ENCODE assay signal across 15 cellular contexts in the genomic region with DNA sequence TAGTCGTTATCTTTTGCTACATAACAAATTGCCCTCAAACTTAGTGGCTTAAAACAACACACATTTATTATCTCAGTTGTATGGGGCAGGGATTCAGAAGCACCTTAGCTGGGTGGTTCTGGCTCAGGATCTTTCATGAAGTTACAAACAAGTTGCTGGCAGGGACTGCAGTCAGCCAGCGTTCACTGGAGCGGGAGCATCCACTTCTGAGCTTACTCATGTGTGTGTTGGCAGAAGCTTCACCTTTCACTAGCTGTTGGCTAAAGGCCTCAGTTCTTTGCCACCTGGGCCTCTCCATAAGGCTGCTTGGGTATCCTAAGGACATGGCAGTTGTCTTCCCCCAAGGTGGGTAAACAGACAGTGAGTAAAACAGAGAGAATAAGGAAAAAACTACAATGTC.
DNase-seq lines count a peak whose midpoint lies in the region; TF ChIP-seq lines count a peak whose summit lies in the region.
"Had no signal": no experiment of that assay in that cellular context is flagged by ENCODE, and none has a peak within 500 bp of the region (broad histone marks: within the 10 kb centered on the region; RNA-seq: fewer than 3 reads in every experiment).

No MANE protein-coding gene starts in this region.

- H2AFZ ChIP-seq in OCI-LY3 (ENCODE audit: low read depth, low read length) (0 out of 2 replicates have a peak overlapping the region, but pooled peaks have one; percentile 26), SK-N-SH (ENCODE audit: low read depth) (no peak overlapping the region)

- H3K4me1 ChIP-seq in OCI-LY3 (ENCODE audit: low read length) (no peaks in the 10 kb centered on the region), SK-N-SH (ENCODE audit: control insufficient read depth in 1 of 2, insufficient read depth in 2 of 2, low read depth in 1 of 2, low read length in 1 of 2) (no peaks in the 10 kb centered on the region)

- no peak overlapping the region for H3K4me3 ChIP-seq in MG63
- no peak overlapping the region for H3K4me3 ChIP-seq in OCI-LY3 (ENCODE audit: low read length)
- no peak overlapping the region for H3K4me3 ChIP-seq in SK-N-SH (ENCODE audit: low read depth in 2 of 2, low read length in 1 of 2)

- no peaks in the 10 kb centered on the region for H3K9me2 ChIP-seq in SK-N-SH

- no peak for TF ChIP-seq RAD21 in SK-N-SH (IDR thresholded peaks at IDR 0.05; ENCODE audit: low read length)

- TF ChIP-seq CTCF in OCI-LY3 (IDR thresholded peaks at IDR 0.05; ENCODE audit: low read depth, low read length) (no peak), SK-N-SH (IDR thresholded peaks at IDR 0.05) (no peak)

- H3K27ac ChIP-seq in OCI-LY3 (ENCODE audit: low read length) (no peak overlapping the region), SK-N-SH (ENCODE audit: low read depth in 2 of 2, low read length in 1 of 2) (no peak overlapping the region)

- H4K20me1 ChIP-seq in OCI-LY3 (ENCODE audit: insufficient read depth, low read length) (no peaks in the 10 kb centered on the region), SK-N-SH (ENCODE audit: insufficient read depth) (no peaks in the 10 kb centered on the region)

- H3K27me3 ChIP-seq in MG63, result no peaks in the 10 kb centered on the region
- H3K27me3 ChIP-seq in OCI-LY3 (ENCODE audit: low read depth, low read length), result no peaks in the 10 kb centered on the region
- H3K27me3 ChIP-seq in SK-N-SH (ENCODE audit: insufficient read depth), result no peaks in the 10 kb centered on the region

- 34% methylated on average over 3 of the region's 3 CpGs for WGBS in SK-N-SH (ENCODE audit: low lambda C conversion rate)

- H3K9me3 ChIP-seq in MG63, result no peaks in the 10 kb centered on the region
- H3K9me3 ChIP-seq in OCI-LY3 (ENCODE audit: insufficient read depth, low read length), result no peaks in the 10 kb centered on the region
- H3K9me3 ChIP-seq in SK-N-SH, result no peaks in the 10 kb centered on the region

- H3K79me2 ChIP-seq in OCI-LY3 (ENCODE audit: low read length) (no peaks in the 10 kb centered on the region), SK-N-SH (ENCODE audit: insufficient read depth) (no peaks in the 10 kb centered on the region)

- no peak overlapping the region for H3K9ac ChIP-seq in OCI-LY3 (ENCODE audit: low read length)
- no peak overlapping the region for H3K9ac ChIP-seq in SK-N-SH

- POLR2A ChIA-PET in SK-N-SH (lab: Yijun Ruan, JAX), result no interaction called here

- H3F3A ChIP-seq in SK-N-SH (replicated peaks; ENCODE audit: insufficient read depth), result no peaks in the 10 kb centered on the region

- H3K4me2 ChIP-seq in OCI-LY3 (ENCODE audit: low read length), result no peak overlapping the region
- H3K4me2 ChIP-seq in SK-N-SH, result no peak overlapping the region

- DNase-seq in DMS 273 treated with DMSO at 0.1 percent for 48 hours (lab: John Stamatoyannopoulos, UW) (peak; percentile 14), MG63 (peak; percentile 49), left kidney (ENCODE audit: low read depth, low spot score) (peak; percentile 22), NOMO-1 treated with DMSO at 0.1 percent for 48 hours (lab: John Stamatoyannopoulos, UW; ENCODE audit: unreplicated experiment) (no peak), SKM-1 treated with dmso at 0.1 percent for 144 hours (lab: John Stamatoyannopoulos, UW; ENCODE audit: unreplicated experiment) (no peak), activated T-cell treated with anti-CD3 and anti-CD28 coated beads for 4 hours (no peak), SK-N-SH (no peak)
- DNase-seq: ACHN; CD4-positive, alpha-beta T cell; HFFc6; NCI-H1092 treated with DMSO at 0.1 percent for 48 hours; NCI-H187 treated with DMSO at 0.1 percent for 48 hours; NCI-H2227 treated with DMSO at 0.1 percent for 48 hours; NCI-H748 treated with DMSO at 0.1 percent for 48 hours had no signal

- CTCF ChIA-PET in SK-N-SH (lab: Yijun Ruan, JAX), result interaction anchor here (1.0 kb wide), 1 partner anchor 22 kb away, joined by 3 read pairs; no protein-coding TSS in a partner anchor

- TF ChIP-seq EP300 in SK-N-SH (IDR thresholded peaks at IDR 0.05; ENCODE audit: borderline replicate concordance in 1 of 2, low read depth in 1 of 2, low read length in 1 of 2), result no peak

- H3K36me3 ChIP-seq in MG63 (no peaks in the 10 kb centered on the region), OCI-LY3 (replicated peaks; ENCODE audit: low read depth, low read length) (no peaks in the 10 kb centered on the region), SK-N-SH (replicated peaks in 1 of 2; ENCODE audit: control insufficient read depth in 1 of 2, insufficient read depth in 2 of 2, low read length in 1 of 2) (no peaks in the 10 kb centered on the region)

TF ChIP-seq in SK-N-SH, 30 proteins besides CTCF, POLR2A, EP300 and RAD21:
- TF ChIP-seq NFIC (IDR thresholded peaks at IDR 0.05; ENCODE audit: borderline replicate concordance) (no peak), MXI1 (IDR thresholded peaks at IDR 0.05; ENCODE audit: low read depth, low read length) (no peak), JUND (IDR thresholded peaks at IDR 0.05) (no peak), CHD2 (IDR thresholded peaks at IDR 0.05; ENCODE audit: low read length, partially characterized antibody) (no peak), FOXM1 (IDR thresholded peaks at IDR 0.05; ENCODE audit: low read depth) (no peak), EZH2phosphoT487 (IDR thresholded peaks at IDR 0.05; ENCODE audit: borderline replicate concordance, low read depth) (no peak), TEAD4 (IDR thresholded peaks at IDR 0.05; ENCODE audit: borderline replicate concordance, insufficient read depth) (no peak), GABPA (IDR thresholded peaks at IDR 0.05; ENCODE audit: low read depth) (no peak)

Comparison
In these comparisons a context has a peak if more than half of its experiments do, and no peak if none do; other contexts are left out.
1. DNase-seq: peak in DMS 273 treated with DMSO at 0.1 percent for 48 hours (single experiment), MG63 (single experiment) and left kidney (single experiment); none in NOMO-1 treated with DMSO at 0.1 percent for 48 hours (single experiment), SKM-1 treated with dmso at 0.1 percent for 144 hours (single experiment), activated T-cell treated with anti-CD3 and anti-CD28 coated beads for 4 hours (single experiment) and SK-N-SH (single experiment).